In the genomic region with DNA sequence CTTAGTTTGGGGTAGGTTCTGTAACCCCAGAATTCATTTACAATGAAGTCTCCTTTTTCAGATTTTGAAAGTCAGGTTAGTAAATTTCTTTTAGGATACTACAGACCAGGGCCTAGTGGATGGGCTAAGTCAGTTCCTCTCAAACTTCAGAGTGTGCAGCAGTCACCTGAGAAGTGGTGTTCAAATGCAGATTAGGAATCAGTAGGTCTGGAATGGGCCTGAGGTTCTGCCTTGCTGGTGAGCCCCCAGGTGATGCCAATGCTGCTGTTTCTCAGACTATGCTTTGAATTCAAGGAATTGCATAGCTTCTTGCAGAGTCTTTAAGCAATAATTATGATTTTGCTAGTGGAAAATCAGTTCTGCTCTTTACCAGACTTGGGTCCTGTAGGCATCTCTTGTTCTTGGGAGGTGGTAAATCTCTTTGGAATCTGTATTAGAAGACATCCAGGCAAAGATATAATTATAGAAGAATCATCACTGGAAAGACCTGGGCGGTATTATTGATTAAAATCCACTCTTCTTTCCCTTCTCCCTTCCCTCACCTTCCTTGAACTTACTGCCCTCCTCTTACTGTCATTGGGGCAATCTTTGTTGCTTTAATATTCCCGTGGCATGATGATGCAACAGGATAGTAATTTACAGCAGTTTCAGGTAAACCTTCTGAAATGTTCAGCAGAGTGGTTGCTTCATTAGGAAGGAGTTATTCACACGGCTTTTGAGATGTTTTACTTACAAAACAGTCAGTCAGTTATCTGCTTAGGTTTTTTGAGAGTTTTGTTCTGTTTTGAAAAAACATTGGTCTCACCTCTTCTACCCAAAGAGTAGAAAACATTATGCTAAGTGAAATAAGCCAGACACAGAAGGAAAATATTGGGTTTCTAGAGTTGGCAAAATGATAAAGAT, we compare ENCODE assay signal across 2 cellular contexts.
TF ChIP-seq lines count a peak whose summit lies in the region.

No MANE protein-coding gene starts in this region.

TF ChIP-seq in Ishikawa, 13 proteins besides CTCF, POLR2A, EP300 and RAD21:
- no peak for TF ChIP-seq TCF12 (IDR thresholded peaks at IDR 0.05; ENCODE audit: low read depth)
- no peak for TF ChIP-seq EGR1 (IDR thresholded peaks at IDR 0.05)
- no peak for TF ChIP-seq TEAD4 (IDR thresholded peaks at IDR 0.05)
- TF ChIP-seq NFIC (IDR thresholded peaks at IDR 0.05), result no peak
- no peak for TF ChIP-seq TAF1 (IDR thresholded peaks at IDR 0.05; ENCODE audit: low read depth)
- TF ChIP-seq, protein P1, sequence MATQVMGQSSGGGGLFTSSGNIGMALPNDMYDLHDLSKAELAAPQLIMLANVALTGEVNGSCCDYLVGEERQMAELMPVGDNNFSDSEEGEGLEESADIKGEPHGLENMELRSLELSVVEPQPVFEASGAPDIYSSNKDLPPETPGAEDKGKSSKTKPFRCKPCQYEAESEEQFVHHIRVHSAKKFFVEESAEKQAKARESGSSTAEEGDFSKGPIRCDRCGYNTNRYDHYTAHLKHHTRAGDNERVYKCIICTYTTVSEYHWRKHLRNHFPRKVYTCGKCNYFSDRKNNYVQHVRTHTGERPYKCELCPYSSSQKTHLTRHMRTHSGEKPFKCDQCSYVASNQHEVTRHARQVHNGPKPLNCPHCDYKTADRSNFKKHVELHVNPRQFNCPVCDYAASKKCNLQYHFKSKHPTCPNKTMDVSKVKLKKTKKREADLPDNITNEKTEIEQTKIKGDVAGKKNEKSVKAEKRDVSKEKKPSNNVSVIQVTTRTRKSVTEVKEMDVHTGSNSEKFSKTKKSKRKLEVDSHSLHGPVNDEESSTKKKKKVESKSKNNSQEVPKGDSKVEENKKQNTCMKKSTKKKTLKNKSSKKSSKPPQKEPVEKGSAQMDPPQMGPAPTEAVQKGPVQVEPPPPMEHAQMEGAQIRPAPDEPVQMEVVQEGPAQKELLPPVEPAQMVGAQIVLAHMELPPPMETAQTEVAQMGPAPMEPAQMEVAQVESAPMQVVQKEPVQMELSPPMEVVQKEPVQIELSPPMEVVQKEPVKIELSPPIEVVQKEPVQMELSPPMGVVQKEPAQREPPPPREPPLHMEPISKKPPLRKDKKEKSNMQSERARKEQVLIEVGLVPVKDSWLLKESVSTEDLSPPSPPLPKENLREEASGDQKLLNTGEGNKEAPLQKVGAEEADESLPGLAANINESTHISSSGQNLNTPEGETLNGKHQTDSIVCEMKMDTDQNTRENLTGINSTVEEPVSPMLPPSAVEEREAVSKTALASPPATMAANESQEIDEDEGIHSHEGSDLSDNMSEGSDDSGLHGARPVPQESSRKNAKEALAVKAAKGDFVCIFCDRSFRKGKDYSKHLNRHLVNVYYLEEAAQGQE (IDR thresholded peaks at IDR 0.05; ENCODE audit: low read depth), result no peak
- TF ChIP-seq CEBPB (IDR thresholded peaks at IDR 0.05), result peak; percentile 59
- no peak for TF ChIP-seq CREB1 (IDR thresholded peaks at IDR 0.05; ENCODE audit: low read depth)

TF ChIP-seq in K562, 482 proteins besides CTCF, POLR2A, EP300 and RAD21 (continues in another document):
- TF ChIP-seq TFAM (CRISPR knock-in tag; conservative IDR thresholded peaks at IDR 0.05) (no peak), BDP1 (IDR thresholded peaks at IDR 0.05; ENCODE audit: insufficient read depth, insufficient read length) (no peak), BCOR (IDR thresholded peaks at IDR 0.05) (no peak), RFX5 (IDR thresholded peaks at IDR 0.05; ENCODE audit: low read depth, low read length) (no peak), HMGN3 (IDR thresholded peaks at IDR 0.05; ENCODE audit: borderline replicate concordance, extremely low read depth, insufficient read length, low read depth, low read length) (no peak), U2AF1 (optimal IDR thresholded peaks at IDR 0.05; ENCODE audit: low read depth, low read length) (no peak), HNRNPK (IDR thresholded peaks at IDR 0.05; ENCODE audit: low read depth, low read length, poor library complexity, severe bottlenecking) (no peak), EP400 (IDR thresholded peaks at IDR 0.05) (0 out of 2 replicates have a peak, but pooled peaks have one; percentile 63), ZNF695 (CRISPR knock-in tag; IDR thresholded peaks at IDR 0.05) (no peak), KAT7 (CRISPR knock-in tag; IDR thresholded peaks at IDR 0.05; ENCODE audit: borderline replicate concordance) (no peak), ZNF589 (CRISPR knock-in tag; IDR thresholded peaks at IDR 0.05; ENCODE audit: low read depth) (peak; percentile 70; the same call in 1 of the 2 replicates), SOX6 (IDR thresholded peaks at IDR 0.05) (peak; percentile 26; the same call in 1 of the 2 replicates), NONO (IDR thresholded peaks at IDR 0.05; ENCODE audit: low read depth in 2 of 2, low read length in 1 of 2) (no peak), ZNF184 (CRISPR knock-in tag; IDR thresholded peaks at IDR 0.05) (no peak), FUS (optimal IDR thresholded peaks at IDR 0.05; ENCODE audit: low read depth, low read length) (no peak), ZNF197 (CRISPR knock-in tag; IDR thresholded peaks at IDR 0.05; ENCODE audit: low read depth) (no peak), ILF3 (IDR thresholded peaks at IDR 0.05; ENCODE audit: borderline replicate concordance) (no peak), RBFOX2 (IDR thresholded peaks at IDR 0.05; ENCODE audit: low read depth, low read length) (no peak), ZNF24 (IDR thresholded peaks at IDR 0.05) (no peak), COPS2 (conservative IDR thresholded peaks at IDR 0.05) (no peak), EGR1 (conservative IDR thresholded peaks at IDR 0.05) (no peak), BRF1 (IDR thresholded peaks at IDR 0.05; ENCODE audit: borderline replicate concordance, extremely low read depth, insufficient read length) (no peak), MCM2 (IDR thresholded peaks at IDR 0.05; ENCODE audit: low read depth) (no peak), ZNF217 (CRISPR knock-in tag; IDR thresholded peaks at IDR 0.05) (no peak), POLR2H (tag; IDR thresholded peaks at IDR 0.05; ENCODE audit: low read depth) (peak; percentile 78), SP2 (IDR thresholded peaks at IDR 0.05; ENCODE audit: extremely low read depth, low read depth, low read length, poor library complexity, severe bottlenecking) (no peak), SRF (CRISPR knock-in tag; IDR thresholded peaks at IDR 0.05) (peak in 1 of 2 experiments; percentile 56; a peak in 1 of 4 replicates), MBD2 (IDR thresholded peaks at IDR 0.05; ENCODE audit: borderline replicate concordance, low read depth) (no peak), ETV5 (CRISPR knock-in tag; IDR thresholded peaks at IDR 0.05; ENCODE audit: low read depth) (no peak), GATAD2B (IDR thresholded peaks at IDR 0.05; ENCODE audit: borderline replicate concordance) (no peak), TARDBP (IDR thresholded peaks at IDR 0.05) (no peak), HNRNPL (IDR thresholded peaks at IDR 0.05; ENCODE audit: low read depth, low read length) (no peak), XRCC5 (IDR thresholded peaks at IDR 0.05; ENCODE audit: low read depth, low read length) (no peak)
- TF ChIP-seq, protein P2, sequence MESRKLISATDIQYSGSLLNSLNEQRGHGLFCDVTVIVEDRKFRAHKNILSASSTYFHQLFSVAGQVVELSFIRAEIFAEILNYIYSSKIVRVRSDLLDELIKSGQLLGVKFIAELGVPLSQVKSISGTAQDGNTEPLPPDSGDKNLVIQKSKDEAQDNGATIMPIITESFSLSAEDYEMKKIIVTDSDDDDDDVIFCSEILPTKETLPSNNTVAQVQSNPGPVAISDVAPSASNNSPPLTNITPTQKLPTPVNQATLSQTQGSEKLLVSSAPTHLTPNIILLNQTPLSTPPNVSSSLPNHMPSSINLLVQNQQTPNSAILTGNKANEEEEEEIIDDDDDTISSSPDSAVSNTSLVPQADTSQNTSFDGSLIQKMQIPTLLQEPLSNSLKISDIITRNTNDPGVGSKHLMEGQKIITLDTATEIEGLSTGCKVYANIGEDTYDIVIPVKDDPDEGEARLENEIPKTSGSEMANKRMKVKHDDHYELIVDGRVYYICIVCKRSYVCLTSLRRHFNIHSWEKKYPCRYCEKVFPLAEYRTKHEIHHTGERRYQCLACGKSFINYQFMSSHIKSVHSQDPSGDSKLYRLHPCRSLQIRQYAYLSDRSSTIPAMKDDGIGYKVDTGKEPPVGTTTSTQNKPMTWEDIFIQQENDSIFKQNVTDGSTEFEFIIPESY (CRISPR knock-in tag; IDR thresholded peaks at IDR 0.05), result no peak
- TF ChIP-seq, protein P3, sequence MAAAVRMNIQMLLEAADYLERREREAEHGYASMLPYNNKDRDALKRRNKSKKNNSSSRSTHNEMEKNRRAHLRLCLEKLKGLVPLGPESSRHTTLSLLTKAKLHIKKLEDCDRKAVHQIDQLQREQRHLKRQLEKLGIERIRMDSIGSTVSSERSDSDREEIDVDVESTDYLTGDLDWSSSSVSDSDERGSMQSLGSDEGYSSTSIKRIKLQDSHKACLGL (CRISPR knock-in tag; IDR thresholded peaks at IDR 0.05; ENCODE audit: borderline replicate concordance, poor library complexity, severe bottlenecking), result no peak
- TF ChIP-seq, protein P4, sequence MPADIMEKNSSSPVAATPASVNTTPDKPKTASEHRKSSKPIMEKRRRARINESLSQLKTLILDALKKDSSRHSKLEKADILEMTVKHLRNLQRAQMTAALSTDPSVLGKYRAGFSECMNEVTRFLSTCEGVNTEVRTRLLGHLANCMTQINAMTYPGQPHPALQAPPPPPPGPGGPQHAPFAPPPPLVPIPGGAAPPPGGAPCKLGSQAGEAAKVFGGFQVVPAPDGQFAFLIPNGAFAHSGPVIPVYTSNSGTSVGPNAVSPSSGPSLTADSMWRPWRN (IDR thresholded peaks at IDR 0.05; ENCODE audit: low read depth), result no peak
- TF ChIP-seq, protein P5, sequence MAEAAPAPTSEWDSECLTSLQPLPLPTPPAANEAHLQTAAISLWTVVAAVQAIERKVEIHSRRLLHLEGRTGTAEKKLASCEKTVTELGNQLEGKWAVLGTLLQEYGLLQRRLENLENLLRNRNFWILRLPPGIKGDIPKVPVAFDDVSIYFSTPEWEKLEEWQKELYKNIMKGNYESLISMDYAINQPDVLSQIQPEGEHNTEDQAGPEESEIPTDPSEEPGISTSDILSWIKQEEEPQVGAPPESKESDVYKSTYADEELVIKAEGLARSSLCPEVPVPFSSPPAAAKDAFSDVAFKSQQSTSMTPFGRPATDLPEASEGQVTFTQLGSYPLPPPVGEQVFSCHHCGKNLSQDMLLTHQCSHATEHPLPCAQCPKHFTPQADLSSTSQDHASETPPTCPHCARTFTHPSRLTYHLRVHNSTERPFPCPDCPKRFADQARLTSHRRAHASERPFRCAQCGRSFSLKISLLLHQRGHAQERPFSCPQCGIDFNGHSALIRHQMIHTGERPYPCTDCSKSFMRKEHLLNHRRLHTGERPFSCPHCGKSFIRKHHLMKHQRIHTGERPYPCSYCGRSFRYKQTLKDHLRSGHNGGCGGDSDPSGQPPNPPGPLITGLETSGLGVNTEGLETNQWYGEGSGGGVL (CRISPR knock-in tag; IDR thresholded peaks at IDR 0.05), result peak; percentile 3; the same call in 1 of the 2 replicates
- TF ChIP-seq, protein P6, sequence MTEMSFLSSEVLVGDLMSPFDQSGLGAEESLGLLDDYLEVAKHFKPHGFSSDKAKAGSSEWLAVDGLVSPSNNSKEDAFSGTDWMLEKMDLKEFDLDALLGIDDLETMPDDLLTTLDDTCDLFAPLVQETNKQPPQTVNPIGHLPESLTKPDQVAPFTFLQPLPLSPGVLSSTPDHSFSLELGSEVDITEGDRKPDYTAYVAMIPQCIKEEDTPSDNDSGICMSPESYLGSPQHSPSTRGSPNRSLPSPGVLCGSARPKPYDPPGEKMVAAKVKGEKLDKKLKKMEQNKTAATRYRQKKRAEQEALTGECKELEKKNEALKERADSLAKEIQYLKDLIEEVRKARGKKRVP (CRISPR knock-in tag; IDR thresholded peaks at IDR 0.05), result peak; percentile 88
- TF ChIP-seq, protein P7, sequence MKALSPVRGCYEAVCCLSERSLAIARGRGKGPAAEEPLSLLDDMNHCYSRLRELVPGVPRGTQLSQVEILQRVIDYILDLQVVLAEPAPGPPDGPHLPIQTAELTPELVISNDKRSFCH (CRISPR knock-in tag; IDR thresholded peaks at IDR 0.05), result no peak
- TF ChIP-seq, protein P7 (tag; IDR thresholded peaks at IDR 0.05), result no peak
- TF ChIP-seq, protein P8, sequence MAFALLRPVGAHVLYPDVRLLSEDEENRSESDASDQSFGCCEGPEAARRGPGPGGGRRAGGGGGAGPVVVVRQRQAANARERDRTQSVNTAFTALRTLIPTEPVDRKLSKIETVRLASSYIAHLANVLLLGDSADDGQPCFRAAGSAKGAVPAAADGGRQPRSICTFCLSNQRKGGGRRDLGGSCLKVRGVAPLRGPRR (CRISPR knock-in tag; IDR thresholded peaks at IDR 0.05), result no peak
- TF ChIP-seq, protein P1 (CRISPR knock-in tag; IDR thresholded peaks at IDR 0.05; ENCODE audit: low read depth), result no peak
- TF ChIP-seq, protein P9, sequence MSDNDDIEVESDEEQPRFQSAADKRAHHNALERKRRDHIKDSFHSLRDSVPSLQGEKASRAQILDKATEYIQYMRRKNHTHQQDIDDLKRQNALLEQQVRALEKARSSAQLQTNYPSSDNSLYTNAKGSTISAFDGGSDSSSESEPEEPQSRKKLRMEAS (CRISPR knock-in tag; IDR thresholded peaks at IDR 0.05), result no peak
- TF ChIP-seq, protein P10, sequence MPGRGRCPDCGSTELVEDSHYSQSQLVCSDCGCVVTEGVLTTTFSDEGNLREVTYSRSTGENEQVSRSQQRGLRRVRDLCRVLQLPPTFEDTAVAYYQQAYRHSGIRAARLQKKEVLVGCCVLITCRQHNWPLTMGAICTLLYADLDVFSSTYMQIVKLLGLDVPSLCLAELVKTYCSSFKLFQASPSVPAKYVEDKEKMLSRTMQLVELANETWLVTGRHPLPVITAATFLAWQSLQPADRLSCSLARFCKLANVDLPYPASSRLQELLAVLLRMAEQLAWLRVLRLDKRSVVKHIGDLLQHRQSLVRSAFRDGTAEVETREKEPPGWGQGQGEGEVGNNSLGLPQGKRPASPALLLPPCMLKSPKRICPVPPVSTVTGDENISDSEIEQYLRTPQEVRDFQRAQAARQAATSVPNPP (IDR thresholded peaks at IDR 0.05; ENCODE audit: borderline replicate concordance, insufficient read depth, insufficient read length), result no peak
